8 cellular contexts compared by ENCODE assay signal in the genomic region with DNA sequence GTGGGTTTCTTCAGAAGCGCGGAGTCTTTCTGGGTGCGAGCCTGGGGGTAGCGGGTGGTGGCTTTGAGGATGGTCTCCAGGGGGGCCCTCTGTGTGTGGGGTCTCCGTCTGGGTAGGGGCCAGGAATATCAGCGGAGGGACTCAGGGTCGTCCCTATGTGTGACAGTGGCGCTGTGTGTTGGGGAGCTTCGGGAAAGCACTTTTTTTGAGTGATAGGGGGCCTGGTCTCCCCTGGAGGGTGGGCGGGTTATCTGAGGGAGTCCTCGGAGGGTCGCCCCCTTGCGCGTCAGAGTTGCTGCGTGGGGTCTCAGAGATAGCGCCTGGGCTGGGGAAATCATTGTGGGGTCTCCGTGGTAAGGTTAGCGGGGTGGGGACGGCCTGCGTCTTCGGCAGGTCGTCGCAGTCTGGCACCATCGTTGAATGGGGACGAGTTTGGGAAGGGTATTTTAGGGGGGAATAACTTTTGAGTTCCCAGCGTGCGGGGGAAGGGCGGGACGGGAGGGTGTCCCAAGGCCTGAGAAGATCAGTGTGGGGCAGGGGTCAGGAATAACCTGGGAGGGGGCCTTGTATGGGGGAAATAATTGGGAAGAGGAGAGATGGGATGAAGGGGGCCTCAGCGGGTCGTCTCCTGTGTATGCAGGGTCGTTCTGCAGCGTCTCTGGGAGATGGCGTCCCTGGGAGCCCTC. TPM values are rescaled to one million over a fixed set of nuclear protein-coding genes. Genes with fewer than 3 reads are reported as not detected.
DNase-seq lines count a peak whose midpoint lies in the region; ATAC-seq and TF ChIP-seq lines count a peak whose summit lies in the region.

No MANE protein-coding gene starts in this region.

- no peak overlapping the region for H2AFZ ChIP-seq in fibroblast of lung (ENCODE audit: low read length)

- H4K20me1 ChIP-seq in fibroblast of lung (ENCODE audit: control insufficient read depth, extremely low read depth, insufficient read depth, low read length), result no peaks in the 10 kb centered on the region

- TF ChIP-seq CTCF in fibroblast of lung (conservative IDR thresholded peaks at IDR 0.05 in 1 of 2, IDR thresholded peaks at IDR 0.05 in 1 of 2; ENCODE audit: low read depth in 1 of 2, low read length in 2 of 2) (no peak), ovary (IDR thresholded peaks at IDR 0.05) (peak in 1 of 3 donors; percentile 44)

- H3K4me3 ChIP-seq in fibroblast of lung (replicated peaks in 1 of 4; ENCODE audit: control extremely low read depth in 1 of 4, insufficient read depth in 1 of 4, low read depth in 3 of 4, low read length in 4 of 4) (peak overlapping the region; percentile 75 to 100 (median 98)), ovary (peak overlapping the region; percentile 87)

- peak overlapping the region; percentile 90 for H3K4me2 ChIP-seq in fibroblast of lung (ENCODE audit: extremely low read depth, insufficient read depth, low read length)

- H3K4me1 ChIP-seq in fibroblast of lung (ENCODE audit: control insufficient read depth, extremely low read depth, insufficient read depth, low read length) (peaks cover 14% of the 10 kb centered on the region), ovary (ENCODE audit: insufficient read depth) (peaks cover 9% of the 10 kb centered on the region)

- H3K36me3 ChIP-seq in fibroblast of lung (ENCODE audit: control insufficient read depth, insufficient read depth, low read length), result peaks cover 2% of the 10 kb centered on the region
- no peaks in the 10 kb centered on the region for H3K36me3 ChIP-seq in ovary

- TF ChIP-seq POLR2A in ovary (IDR thresholded peaks at IDR 0.05), result no peak

- DNase-seq in Right ventricle myocardium superior (peak; percentile 53), Right ventricle myocardium inferior (ENCODE audit: missing footprints) (no peak), fibroblast of lung (ENCODE audit: low read depth in 2 of 2) (no peak), ovary (peak; percentile 49 to 73 (median 69)), iPS-NIHi7 (ENCODE audit: extremely low spot score) (no peak), posterior vena cava (ENCODE audit: low spot score) (no peak)
- DNase-seq in activated CD4-positive, alpha-beta T cell treated with anti-CD3 and anti-CD28 coated beads, Interleukin-2, amount 50 U/mL, for 48 hours, result peak; percentile 29 to 47

- H3K79me2 ChIP-seq in fibroblast of lung (ENCODE audit: control insufficient read depth, insufficient read depth, low read length), result peaks cover 49% of the 10 kb centered on the region

- no peaks in the 10 kb centered on the region for H3K9me3 ChIP-seq in fibroblast of lung (ENCODE audit: control insufficient read depth, insufficient read depth, low read depth, low read length)
- H3K9me3 ChIP-seq in ovary, result no peaks in the 10 kb centered on the region

- WGBS in ovary, 3 donors, result 0 to 1% (median 0%) methylated on average over 31 to 34 of the region's 34 CpGs

- no peak for ATAC-seq in Right ventricle myocardium superior (ENCODE audit: poor library complexity)
- ATAC-seq in Right ventricle myocardium inferior, result no peak
- ATAC-seq in GM19452 (IDR thresholded peaks at IDR 0.05; ENCODE audit: unreplicated experiment), result no peak

- H3K27ac ChIP-seq in fibroblast of lung (ENCODE audit: insufficient read depth, low read length), result peak overlapping the region; percentile 99
- peak overlapping the region; percentile 94 to 96 for H3K27ac ChIP-seq in ovary

- TF ChIP-seq EP300 in ovary (IDR thresholded peaks at IDR 0.05), result no peak

- peak overlapping the region; percentile 97 for H3K9ac ChIP-seq in fibroblast of lung (ENCODE audit: insufficient read depth, low read length)

- intact Hi-C loops in Right ventricle myocardium superior (cut with DNase I), result no loop called here
- intact Hi-C loops in Right ventricle myocardium inferior (cut with DNase I), result loop anchor here (2.0 to 10.0 kb wide), 3 partner anchors 34 to 694 kb away; partner anchors contain the start of genes LYL1 and TRMT1
- intact Hi-C loops in ovary (cut with DNase I), result loop anchor here in 1 of 4 donors (5.0 kb wide), 1 partner anchor 54 kb away; no protein-coding TSS in a partner anchor
- intact Hi-C loops in posterior vena cava (cut with DNase I), result loop anchor here in 1 of 2 donors (10.0 kb wide), 1 partner anchor 694 kb away; no protein-coding TSS in a partner anchor

- H3K27me3 ChIP-seq in fibroblast of lung (ENCODE audit: control insufficient read depth, insufficient read depth, low read length) (no peaks in the 10 kb centered on the region), ovary (no peaks in the 10 kb centered on the region)

RNA-seq across cellular contexts. Expression of gene IER2, which starts 0.9 kb away (rescaled TPM):
- total RNA-seq in Right ventricle myocardium superior, result 17.7 TPM
- total RNA-seq in Right ventricle myocardium inferior, result 18.8 TPM
- total RNA-seq in fibroblast of lung, result 21.1 and 26.4 TPM in 2 replicates
- 16.5 and 99.6 TPM in 2 replicates for polyA plus RNA-seq in fibroblast of lung
- 30.8 and 154 TPM in 2 replicates for polyA plus RNA-seq in fibroblast of lung (2012)
- 9.2 and 22.2 TPM in 2 replicates for polyA minus RNA-seq in fibroblast of lung (ENCODE audit: low replicate concordance)
- 100 to 1,000 TPM in 3 of 7 donors, 10 to 100 TPM in 4; 55.3 to 301 (median 82.8) TPM for total RNA-seq in ovary
- polyA plus RNA-seq in ovary, result 10 to 100 TPM; 47.4 to 64.4 TPM
- 100 to 1,000 TPM in 1 of 2 donors, 10 to 100 TPM in 1; 73.1 to 130 TPM for total RNA-seq in posterior vena cava

RNA-seq across cellular contexts. Expression of gene STX10, which starts 0.9 kb away (rescaled TPM):
- total RNA-seq in Right ventricle myocardium superior (38.2 TPM), Right ventricle myocardium inferior (34.5 TPM), fibroblast of lung (69.2 and 78.1 TPM in 2 replicates), ovary (10 to 100 TPM; 36.5 to 54.8 (median 43.0) TPM), posterior vena cava (10 to 100 TPM; 31.4 to 39.0 TPM)
- polyA plus RNA-seq in fibroblast of lung (48.9 and 54.3 TPM in 2 replicates), ovary (10 to 100 TPM; 15.3 to 57.8 TPM)
- 61.8 and 73.6 TPM in 2 replicates for polyA plus RNA-seq in fibroblast of lung (2012)
- polyA minus RNA-seq in fibroblast of lung (ENCODE audit: low replicate concordance), result 68.6 and 178 TPM in 2 replicates

RNA-seq across cellular contexts. Expression of gene NACC1, which starts 33.0 kb away (rescaled TPM):
- total RNA-seq in Right ventricle myocardium superior (44.6 TPM), Right ventricle myocardium inferior (54.0 TPM), fibroblast of lung (24.7 and 31.9 TPM in 2 replicates), ovary (10 to 100 TPM in 6 of 7 donors, 1 to 10 TPM in 1; 5.1 to 31.4 (median 21.8) TPM), posterior vena cava (10 to 100 TPM; 37.6 to 39.7 TPM)
- polyA plus RNA-seq in fibroblast of lung (33.5 and 64.7 TPM in 2 replicates), ovary (10 to 100 TPM in 1 of 2 donors, 1 to 10 TPM in 1; 3.2 to 14.8 TPM)
- polyA plus RNA-seq in fibroblast of lung (2012), result 38.6 and 61.6 TPM in 2 replicates
- 78.1 and 116 TPM in 2 replicates for polyA minus RNA-seq in fibroblast of lung (ENCODE audit: low replicate concordance)

RNA-seq across cellular contexts. Expression of gene TRMT1, which starts 34.5 kb away (rescaled TPM):
- 18.4 TPM for total RNA-seq in Right ventricle myocardium superior
- total RNA-seq in Right ventricle myocardium inferior, result 21.1 TPM
- 20.3 and 21.8 TPM in 2 replicates for total RNA-seq in fibroblast of lung
- polyA plus RNA-seq in fibroblast of lung, result 12.2 and 17.9 TPM in 2 replicates
- 12.4 and 24.1 TPM in 2 replicates for polyA plus RNA-seq in fibroblast of lung (2012)
- polyA minus RNA-seq in fibroblast of lung (ENCODE audit: low replicate concordance), result 24.9 and 36.2 TPM in 2 replicates
- 10 to 100 TPM; 23.6 to 54.8 (median 38.7) TPM for total RNA-seq in ovary
- polyA plus RNA-seq in ovary, result 10 to 100 TPM in 1 of 2 donors, 1 to 10 TPM in 1; 7.6 to 37.2 TPM
- 10 to 100 TPM; 21.9 to 24.1 TPM for total RNA-seq in posterior vena cava

RNA-seq across cellular contexts. Expression of gene LYL1, which starts 48.4 kb away (rescaled TPM):
- total RNA-seq in Right ventricle myocardium superior (7.2 TPM), Right ventricle myocardium inferior (9.4 TPM), fibroblast of lung (under 0.01 and 1.2 TPM in 2 replicates), ovary (1 to 10 TPM; 2.9 to 7.4 (median 6.7) TPM), posterior vena cava (10 to 100 TPM in 1 of 2 donors, 1 to 10 TPM in 1; 9.8 to 13.0 TPM)
- polyA plus RNA-seq in fibroblast of lung (0.26 and 0.30 TPM in 2 replicates), ovary (1 to 10 TPM in 1 of 2 donors, under 1 TPM in 1; 0.90 to 5.0 TPM)
- 0.50 and 0.96 TPM in 2 replicates for polyA plus RNA-seq in fibroblast of lung (2012)
- polyA minus RNA-seq in fibroblast of lung (ENCODE audit: low replicate concordance), result 0.22 TPM in 1 of 2 replicates, not detected in the other

Comparison
In these comparisons a context has a peak if more than half of its experiments do, and no peak if none do; other contexts are left out.
1. DNase-seq: peak in Right ventricle myocardium superior (single experiment), activated CD4-positive, alpha-beta T cell treated with anti-CD3 and anti-CD28 coated beads, Interleukin-2, amount 50 U/mL, for 48 hours (2 of 2) and ovary (5 of 5); none in Right ventricle myocardium inferior (single experiment), fibroblast of lung (0 of 2), iPS-NIHi7 (single experiment) and posterior vena cava (single experiment).